In the genomic region with DNA sequence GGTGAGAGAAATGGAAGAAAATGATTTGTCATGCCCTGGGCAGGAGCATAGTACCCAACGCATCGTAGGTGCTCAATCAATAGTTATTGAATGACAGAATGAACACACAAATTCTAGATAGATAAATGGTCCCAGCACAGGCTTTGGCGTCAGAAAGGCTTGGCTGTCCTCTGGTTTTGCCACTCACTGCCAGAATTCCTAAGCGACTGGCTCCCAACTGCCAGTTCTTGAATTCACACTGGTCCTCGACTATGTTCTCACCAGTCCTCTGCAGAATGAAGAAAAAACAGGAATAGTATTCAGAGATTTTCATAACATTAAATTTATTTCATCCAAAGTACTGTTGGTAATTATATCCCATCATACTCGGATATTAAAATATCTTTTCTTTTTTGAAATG, we compare ENCODE assay signal across 19 cellular contexts.
A peak's percentile ranks its signal among the peaks of the same experiment; 100 is the strongest.
DNase-seq lines count a peak whose midpoint lies in the region; TF ChIP-seq lines count a peak whose summit lies in the region.
"Had no signal": no experiment of that assay in that cellular context is flagged by ENCODE, and none has a peak within 500 bp of the region (broad histone marks: within the 10 kb centered on the region; RNA-seq: fewer than 3 reads in every experiment).

No MANE protein-coding gene starts in this region.

- intact Hi-C loops in sigmoid colon (cut with DNase I): no loop called here

- DNase-seq in activated CD8-positive, alpha-beta memory T cell treated with anti-CD3 and anti-CD28 coated beads for 24 hours: peak; percentile 24
- DNase-seq in activated CD8-positive, alpha-beta memory T cell treated with anti-CD3 and anti-CD28 coated beads, Interleukin-2, amount 50 U/mL, for 4 hours: no peak
- DNase-seq in coronary artery (ENCODE audit: low spot score) (peak; percentile 4), islet precursor cell (peak; percentile 7), sigmoid colon (peak; percentile 14)
- no peak for DNase-seq in activated naive CD4-positive, alpha-beta T cell treated with anti-CD3 and anti-CD28 coated beads, Interleukin-2, amount 50 U/mL, for 16 hours
- DNase-seq in stimulated activated naive CD4-positive, alpha-beta T cell (lab: John Stamatoyannopoulos, UW): no peak
- no peak for DNase-seq in central memory CD4-positive, alpha-beta T cell
- DNase-seq: Caco-2; CD4-positive, CD25-positive, alpha-beta regulatory T cell; CD8-positive, alpha-beta T cell; DMS153; DND-41; GM23248; H7; HCEC 1CT had no signal

- no peak for TF ChIP-seq EP300 in sigmoid colon (IDR thresholded peaks at IDR 0.05)

- H3K4me1 ChIP-seq in sigmoid colon: no peaks in the 10 kb centered on the region

- no peaks in the 10 kb centered on the region for H3K36me3 ChIP-seq in sigmoid colon

- TF ChIP-seq CTCF in coronary artery (IDR thresholded peaks at IDR 0.05) (no peak), sigmoid colon (IDR thresholded peaks at IDR 0.05) (no peak)

- H3K27ac ChIP-seq in coronary artery (no peak overlapping the region), sigmoid colon (no peak overlapping the region)
- H3K27ac ChIP-seq: 22Rv1, BLaER1, C4-2B, GM23248 had no signal

- H3K27me3 ChIP-seq in sigmoid colon: no peaks in the 10 kb centered on the region
- H3K27me3 ChIP-seq: BLaER1 had no signal

- no peaks in the 10 kb centered on the region for H3K9me3 ChIP-seq in sigmoid colon
- H3K9me3 ChIP-seq: Caco-2 had no signal

- H3K4me3 ChIP-seq in coronary artery (no peak overlapping the region), sigmoid colon (no peak overlapping the region)
- H3K4me3 ChIP-seq: BLaER1, GM23248 had no signal

- TF ChIP-seq POLR2A in sigmoid colon (IDR thresholded peaks at IDR 0.05): no peak

- 96 to 98% methylated on average over 6 of the region's 6 CpGs for WGBS in sigmoid colon, 2 donors

Comparison
In these comparisons a context has a peak if more than half of its experiments do, and no peak if none do; other contexts are left out.
1. DNase-seq: peak in activated CD8-positive, alpha-beta memory T cell treated with anti-CD3 and anti-CD28 coated beads for 24 hours (single experiment), coronary artery (single experiment), islet precursor cell (single experiment) and sigmoid colon (single experiment); none in activated CD8-positive, alpha-beta memory T cell treated with anti-CD3 and anti-CD28 coated beads, Interleukin-2, amount 50 U/mL, for 4 hours (single experiment), activated naive CD4-positive, alpha-beta T cell treated with anti-CD3 and anti-CD28 coated beads, Interleukin-2, amount 50 U/mL, for 16 hours (single experiment), stimulated activated naive CD4-positive, alpha-beta T cell (0 of 6) and central memory CD4-positive, alpha-beta T cell (single experiment).